32 cellular contexts compared by ENCODE assay signal in genomic region chr11:69513663-69514062, GRCh38. TPM values are rescaled to one million over a fixed set of nuclear protein-coding genes. Genes with fewer than 3 reads are reported as not detected.
"Had no signal": no experiment of that assay in that cellular context is flagged by ENCODE, and none has a peak within 500 bp of the region (broad histone marks: within the 10 kb centered on the region; RNA-seq: fewer than 3 reads in every experiment).

No MANE protein-coding gene starts in this region.

- H3K27me3 ChIP-seq: body of pancreas, esophagus muscularis mucosa, heart right ventricle, suprapubic skin, tibial artery, upper lobe of right lung had no signal

- ATAC-seq: activated CD4-positive, CD25-positive, alpha-beta regulatory T cell treated with anti-CD3 and anti-CD28 coated beads, Interleukin-2, amount 50 U/mL, for 24 hours; body of pancreas; foreskin keratinocyte; heart right ventricle; naive thymus-derived CD4-positive, alpha-beta T cell; sciatic nerve; stimulated activated naive B cell treated with anti-CD40 and anti-IgM and Interleukin-4, amounts not matched to agents 10 μg/mL and 1 μg/mL and 100 μg/mL, for 72 hours; upper lobe of right lung had no signal

- H3K4me3 Mint-ChIP-seq: activated naive CD8-positive, alpha-beta T cell; dendritic cell treated with granulocyte-macrophage colony-stimulating factor and Interleukin-4, amounts not matched to agents 40 ng/mL and 50 ng/mL, for 4 days; naive thymus-derived CD4-positive, alpha-beta T cell; stimulated activated naive B cell treated with anti-CD40 and anti-IgM and Interleukin-4, amounts not matched to agents 10 μg/mL and 1 μg/mL and 100 μg/mL, for 72 hours; T-helper 1 cell treated with Interleukin-12 subunit alpha and Interleukin-12 subunit beta and Interleukin-4 antibody, amounts not matched to agents 30 μg/mL and 1 μg/mL, for 36 hours had no signal

- H3K4me3 ChIP-seq: body of pancreas, esophagus muscularis mucosa, heart right ventricle, suprapubic skin, tibial artery, upper lobe of right lung had no signal

- H3K36me3 ChIP-seq: esophagus muscularis mucosa, heart right ventricle, suprapubic skin, tibial artery, upper lobe of right lung, WERI-Rb-1 had no signal

- H3K27ac Mint-ChIP-seq: activated naive CD8-positive, alpha-beta T cell; dendritic cell treated with granulocyte-macrophage colony-stimulating factor and Interleukin-4, amounts not matched to agents 40 ng/mL and 50 ng/mL, for 4 days; naive thymus-derived CD4-positive, alpha-beta T cell; progenitor cell of endocrine pancreas; stimulated activated naive B cell treated with anti-CD40 and anti-IgM and Interleukin-4, amounts not matched to agents 10 μg/mL and 1 μg/mL and 100 μg/mL, for 72 hours; T-helper 1 cell treated with Interleukin-12 subunit alpha and Interleukin-12 subunit beta and Interleukin-4 antibody, amounts not matched to agents 30 μg/mL and 1 μg/mL, for 36 hours had no signal

- H3K27ac ChIP-seq: body of pancreas, esophagus muscularis mucosa, foreskin keratinocyte, heart right ventricle, suprapubic skin, tibial artery, upper lobe of right lung, WERI-Rb-1 had no signal

- DNase-seq: activated CD4-positive, alpha-beta T cell treated with anti-CD3 and anti-CD28 coated beads for 48 hours; activated CD4-positive, alpha-beta T cell treated with anti-CD3 and anti-CD28 coated beads, Interleukin-2, amount 50 U/mL, for 48 hours; activated CD8-positive, alpha-beta memory T cell treated with anti-CD3 and anti-CD28 coated beads for 24 hours; activated effector memory CD4-positive, alpha-beta T cell treated with Interleukin-2 at 50 U/mL for 16 hours; activated naive CD4-positive, alpha-beta T cell treated with Interleukin-2 at 50 U/mL for 16 hours; body of pancreas; foreskin keratinocyte; heart right ventricle; midbrain; naive thymus-derived CD4-positive, alpha-beta T cell; retina; small intestine; stimulated activated CD4-positive, alpha-beta T cell treated with anti-CD3 and anti-CD28 coated beads, Interleukin-1b, Interleukin-23, amount 100 ng/mL, for 48 hours; stimulated activated naive B cell treated with anti-CD40 and anti-IgM and Interleukin-4, amounts not matched to agents 10 μg/mL and 1 μg/mL and 100 μg/mL, for 72 hours; SW 1271; T-helper 9 cell; tibial artery; WERI-Rb-1 had no signal

- FAIRE-seq: small intestine, TTC549 had no signal

- H3K4me1 ChIP-seq: body of pancreas, foreskin keratinocyte, tibial artery, upper lobe of right lung had no signal

- H3K9me3 ChIP-seq: body of pancreas, suprapubic skin, upper lobe of right lung had no signal

RNA-seq across cellular contexts. Expression of gene LINC01488, which starts 32.2 kb away (rescaled TPM):
- total RNA-seq: aorta; body of pancreas; cerebellum; esophagus muscularis mucosa; foreskin keratinocyte; naive thymus-derived CD4-positive, alpha-beta T cell; osteocyte; sciatic nerve; suprapubic skin; upper lobe of right lung had no signal
- polyA plus RNA-seq: adipose tissue; aorta; foreskin keratinocyte; naive thymus-derived CD4-positive, alpha-beta T cell; small intestine had no signal
